In genomic region chr7:117612637-117613036, GRCh38 we compare ENCODE assay signal across 16 cellular contexts.
DNase-seq lines count a peak whose midpoint lies in the region; TF ChIP-seq lines count a peak whose summit lies in the region.
"Had no signal": no experiment of that assay in that cellular context is flagged by ENCODE, and none has a peak within 500 bp of the region (broad histone marks: within the 10 kb centered on the region; RNA-seq: fewer than 3 reads in every experiment).

No MANE protein-coding gene starts in this region.

- no peak overlapping the region for H3K14ac ChIP-seq in trophoblast cell (ENCODE audit: low read length)

- no peaks in the 10 kb centered on the region for H3K79me2 ChIP-seq in Loucy (ENCODE audit: insufficient read depth, low read length)
- H3K79me2 ChIP-seq in trophoblast cell (ENCODE audit: control insufficient read depth, insufficient read depth, low read length, poor library complexity) = no peaks in the 10 kb centered on the region

- H2AK5ac ChIP-seq in trophoblast cell (ENCODE audit: low read length) = no peak overlapping the region

- H4K8ac ChIP-seq in trophoblast cell (ENCODE audit: low read depth, low read length) = no peak overlapping the region

- no peaks in the 10 kb centered on the region for H3F3A ChIP-seq in Loucy (ENCODE audit: low read depth)

- H4K20me1 ChIP-seq in Loucy (ENCODE audit: insufficient read depth, low read length, poor library complexity, severe bottlenecking) = no peaks in the 10 kb centered on the region

- WGBS in trophoblast cell (ENCODE audit: extremely low coverage, insufficient coverage, insufficient read length) = no CpG with 5 or more reads among the region's 3 CpGs

- H2AFZ ChIP-seq in Loucy (ENCODE audit: low read length) = peak overlapping the region; percentile 48; the same call in 1 of the 2 replicates
- H2AFZ ChIP-seq in trophoblast cell (ENCODE audit: insufficient read depth, low read length, poor library complexity) = no peak overlapping the region

- no peak overlapping the region for H3K4me2 ChIP-seq in Loucy (ENCODE audit: low read depth, low read length, poor library complexity, severe bottlenecking)
- no peak overlapping the region for H3K4me2 ChIP-seq in trophoblast cell (ENCODE audit: low read length)

- H3K4me3 ChIP-seq in Loucy (ENCODE audit: low read length, poor library complexity, severe bottlenecking) = no peak overlapping the region
- no peak overlapping the region for H3K4me3 ChIP-seq in epithelial cell of esophagus (ENCODE audit: low read length)
- H3K4me3 ChIP-seq in trophoblast cell (ENCODE audit: low read depth, low read length) = no peak overlapping the region
- H3K4me3 ChIP-seq: K562 had no signal

- H2BK5ac ChIP-seq in trophoblast cell (ENCODE audit: low read depth, low read length, poor library complexity) = no peak overlapping the region

- H4K91ac ChIP-seq in trophoblast cell (ENCODE audit: low read depth, low read length) = no peak overlapping the region

- H4K12ac ChIP-seq in trophoblast cell (ENCODE audit: low read depth, low read length) = no peak overlapping the region

- H3K27me3 ChIP-seq in Loucy (ENCODE audit: insufficient read depth, low read length, poor library complexity, severe bottlenecking) (no peaks in the 10 kb centered on the region), trophoblast cell (ENCODE audit: insufficient read depth, low read length) (no peaks in the 10 kb centered on the region)

- H3K79me1 ChIP-seq in trophoblast cell (ENCODE audit: low read length) = no peaks in the 10 kb centered on the region

- H3K27ac ChIP-seq in trophoblast cell (ENCODE audit: low read depth, low read length) = peak overlapping the region; percentile 19
- H3K27ac ChIP-seq: C4-2B had no signal

- H3K4me1 ChIP-seq in Loucy (ENCODE audit: insufficient read depth, low read length, poor library complexity, severe bottlenecking) (no peaks in the 10 kb centered on the region), trophoblast cell (ENCODE audit: control insufficient read depth in 1 of 2, insufficient read depth in 2 of 2, low read length in 2 of 2) (no peaks in the 10 kb centered on the region)

- no peak overlapping the region for H3K18ac ChIP-seq in trophoblast cell (ENCODE audit: low read length)

- no peak overlapping the region for H3K23ac ChIP-seq in trophoblast cell (ENCODE audit: low read length)

- H3K36me3 ChIP-seq in Loucy (ENCODE audit: insufficient read depth, low read length) (no peaks in the 10 kb centered on the region), trophoblast cell (ENCODE audit: control insufficient read depth in 1 of 2, insufficient read depth in 2 of 2, low read length in 2 of 2) (no peaks in the 10 kb centered on the region)

- no peak overlapping the region for H3K4ac ChIP-seq in trophoblast cell (ENCODE audit: low read depth, low read length)

- H3K9me3 ChIP-seq in Loucy (ENCODE audit: insufficient read depth, low read depth, low read length) (no peaks in the 10 kb centered on the region), trophoblast cell (ENCODE audit: insufficient read depth, low read depth, low read length) (no peaks in the 10 kb centered on the region)

- TF ChIP-seq CTCF in Loucy (conservative IDR thresholded peaks at IDR 0.05; ENCODE audit: low read length) (no peak), epithelial cell of esophagus (IDR thresholded peaks at IDR 0.05; ENCODE audit: insufficient read depth, low read depth, low read length, missing control alignments) (no peak)

- no peak overlapping the region for H2BK120ac ChIP-seq in trophoblast cell (ENCODE audit: insufficient read depth, low read length, poor library complexity)

- DNase-seq in DMS53 treated with DMSO at 0.1 percent for 48 hours (lab: John Stamatoyannopoulos, UW; ENCODE audit: unreplicated experiment) = peak; percentile 56
- DNase-seq in epithelial cell of esophagus (ENCODE audit: low read depth) = peak; percentile 62
- DNase-seq in trophoblast cell = peak; percentile 8 to 84
- DNase-seq in SK-N-DZ (ENCODE audit: low spot score) = no peak
- DNase-seq in midbrain (lab: John Stamatoyannopoulos, UW) = no peak
- DNase-seq in globus pallidus (ENCODE audit: low spot score) = no peak
- no peak for DNase-seq in SKM-1 (lab: John Stamatoyannopoulos, UW; ENCODE audit: unreplicated experiment)
- DNase-seq: DMS153, NCI-H146, NCI-H2107, NCI-H2227 treated with DMSO at 0.1 percent for 48 hours, NCI-H524, Right ventricle myocardium superior had no signal

- H3K9me2 ChIP-seq in Loucy (replicated peaks; ENCODE audit: low read depth, low read length) = no peaks in the 10 kb centered on the region

- no peak overlapping the region for H2BK12ac ChIP-seq in trophoblast cell (ENCODE audit: low read length)

- no peak overlapping the region for H3K9ac ChIP-seq in Loucy (ENCODE audit: low read depth, low read length, poor library complexity, severe bottlenecking)
- no peak overlapping the region for H3K9ac ChIP-seq in trophoblast cell (ENCODE audit: low read length)

Comparison
In these comparisons a context has a peak if more than half of its experiments do, and no peak if none do; other contexts are left out.
1. DNase-seq: peak in DMS53 treated with DMSO at 0.1 percent for 48 hours (single experiment), epithelial cell of esophagus (single experiment) and trophoblast cell (2 of 2); none in SK-N-DZ (single experiment), midbrain (single experiment), globus pallidus (single experiment) and SKM-1 (single experiment).